8 cellular contexts compared by ENCODE assay signal in the genomic region with DNA sequence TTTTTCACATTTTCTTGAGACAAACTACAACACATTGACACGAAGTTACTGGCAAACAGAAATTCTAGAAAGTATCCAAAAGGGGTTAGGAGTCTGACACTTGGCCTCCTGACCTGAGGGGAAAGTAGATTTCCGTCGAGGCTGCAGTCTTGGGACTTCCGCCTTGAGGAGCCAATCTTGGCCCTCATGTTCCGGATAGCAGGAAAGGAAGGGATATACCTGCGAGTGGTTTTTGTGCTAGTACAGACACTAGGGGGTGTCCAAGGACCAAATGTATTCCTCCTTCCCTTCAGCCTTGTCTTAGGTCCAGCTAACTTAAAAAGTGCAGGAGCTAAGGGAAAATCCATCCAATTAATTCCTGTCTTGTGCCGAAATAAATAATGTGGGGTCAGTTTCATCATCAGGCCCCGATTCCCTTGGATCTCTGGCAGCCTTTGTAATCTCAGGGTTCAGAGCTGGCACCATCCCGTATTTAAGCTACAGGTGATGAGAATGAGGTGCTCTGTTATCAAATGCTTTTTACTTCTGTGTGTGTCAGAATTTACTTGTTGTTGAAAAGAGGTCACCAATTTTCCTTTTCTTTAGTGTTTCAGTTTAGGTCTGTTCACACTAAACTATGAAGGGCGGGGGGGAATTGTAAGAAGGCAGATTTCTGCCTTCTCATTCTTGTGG.
DNase-seq lines count a peak whose midpoint lies in the region; ATAC-seq and TF ChIP-seq lines count a peak whose summit lies in the region.

No MANE protein-coding gene starts in this region.

- POLR2A ChIA-PET in HCT116 (lab: Charles Lee) (no interaction called here), OCI-LY7 (lab: Charles Lee) (no interaction called here)

- peaks cover 4% of the 10 kb centered on the region for H3K27me3 Mint-ChIP-seq in chondrocyte (ENCODE audit: low read depth)

- no peaks in the 10 kb centered on the region for H3K9me2 ChIP-seq in HCT116 (ENCODE audit: insufficient read depth)
- no peaks in the 10 kb centered on the region for H3K9me2 ChIP-seq in OCI-LY7 (ENCODE audit: insufficient read depth, low read length)

- peaks cover 8% of the 10 kb centered on the region for H3K4me1 Mint-ChIP-seq in chondrocyte (ENCODE audit: low read depth)

- ATAC-seq in HCT116 (peak; percentile 100), lung (ENCODE audit: insufficient read depth, low FRiP score) (peak; percentile 74)

- no peak for TF ChIP-seq POLR2A in HCT116 (IDR thresholded peaks at IDR 0.05; ENCODE audit: borderline replicate concordance, extremely low read depth, insufficient read depth, insufficient read length)

- DNase-seq in A172 (ENCODE audit: low spot score) (peak; percentile 88), GM12864 (ENCODE audit: low read depth) (peak; percentile 27), HCT116 (ENCODE audit: low read depth, low spot score) (peak; percentile 77), LHCN-M2 (ENCODE audit: low read depth) (peak; percentile 75), OCI-LY7 (ENCODE audit: low spot score) (peak; percentile 43), chondrocyte (ENCODE audit: low spot score) (no peak), lung (ENCODE audit: low spot score) (peak; percentile 33), NCI-H128 (lab: John Stamatoyannopoulos, UW; ENCODE audit: unreplicated experiment) (no peak)

- TF ChIP-seq RAD21 in HCT116 (IDR thresholded peaks at IDR 0.05; ENCODE audit: low read depth): peak; percentile 88

- H3K4me1 ChIP-seq in HCT116 (ENCODE audit: control insufficient read depth in 1 of 2, insufficient read depth in 2 of 2, low read length in 2 of 2): no peaks in the 10 kb centered on the region
- H3K4me1 ChIP-seq in OCI-LY7 (ENCODE audit: insufficient read depth, low read length, poor library complexity, severe bottlenecking): no peaks in the 10 kb centered on the region
- H3K4me1 ChIP-seq in lung (ENCODE audit: control insufficient read depth in 2 of 2, insufficient read depth in 2 of 2, low read length in 2 of 2): no peaks in the 10 kb centered on the region

- intact Hi-C loops in HCT116 (cut with micrococcal nuclease) (loop anchor here (1.0 to 10.0 kb wide), 5 partner anchors 109 to 2003 kb away; no protein-coding TSS in a partner anchor), OCI-LY7 (cut with micrococcal nuclease; ENCODE audit: unreplicated experiment) (no loop called here)

- WGBS in lung, 2 donors: 23 to 25% methylated on average over 10 of the region's 10 CpGs

- H3K36me3 ChIP-seq in HCT116 (ENCODE audit: control insufficient read depth in 1 of 2, insufficient read depth in 2 of 2, low read length in 2 of 2) (no peaks in the 10 kb centered on the region), OCI-LY7 (ENCODE audit: insufficient read depth, low read length) (no peaks in the 10 kb centered on the region), lung (ENCODE audit: control insufficient read depth in 2 of 2, insufficient read depth in 2 of 2, low read length in 2 of 2) (no peaks in the 10 kb centered on the region)

- RAD21 ChIA-PET in HCT116 (lab: Charles Lee; ENCODE audit: low non-redundant PET in 1 of 2, low total read pairs in 2 of 2, uncharacterized antibody in 2 of 2, unreplicated experiment in 2 of 2): interaction anchor here (1.1 to 1.8 kb wide), 2 partner anchors 109 kb away, joined by 4 to 8 read pairs; no protein-coding TSS in a partner anchor

- H4K20me1 ChIP-seq in HCT116 (ENCODE audit: insufficient read depth) (no peaks in the 10 kb centered on the region), OCI-LY7 (ENCODE audit: insufficient read depth, low read length) (no peaks in the 10 kb centered on the region)

- no peak overlapping the region for H3K27ac Mint-ChIP-seq in chondrocyte (ENCODE audit: unreplicated experiment)

- H3K36me3 Mint-ChIP-seq in chondrocyte (ENCODE audit: low read depth): no peaks in the 10 kb centered on the region

- H3K27me3 ChIP-seq in HCT116 (ENCODE audit: insufficient read depth, low read length) (no peaks in the 10 kb centered on the region), lung (ENCODE audit: control insufficient read depth, insufficient read depth) (no peaks in the 10 kb centered on the region)

- BruUV-seq in HCT116 (replicated peaks; lab: Mats Ljungman, UMichigan) (no TSS peak), OCI-LY7 (replicated peaks; lab: Mats Ljungman, UMichigan) (no TSS peak)

- H3K27ac ChIP-seq in HCT116 (ENCODE audit: low read depth, low read length): no peak overlapping the region
- H3K27ac ChIP-seq in OCI-LY7 (ENCODE audit: low read depth, low read length, poor library complexity, severe bottlenecking): no peak overlapping the region
- H3K27ac ChIP-seq in lung (ENCODE audit: low read depth in 1 of 2, low read length in 1 of 2): no peak overlapping the region

- H3K79me2 ChIP-seq in HCT116 (ENCODE audit: insufficient read depth, low read length) (no peaks in the 10 kb centered on the region), OCI-LY7 (ENCODE audit: insufficient read depth, low read depth, low read length) (no peaks in the 10 kb centered on the region)

- peak overlapping the region; percentile 34 for H3K4me3 Mint-ChIP-seq in chondrocyte (ENCODE audit: unreplicated experiment)

- H3K9me3 ChIP-seq in HCT116 (ENCODE audit: control insufficient read depth in 1 of 2, insufficient read depth in 1 of 2, low read depth in 1 of 2, low read length in 2 of 2): no peaks in the 10 kb centered on the region
- no peaks in the 10 kb centered on the region for H3K9me3 ChIP-seq in OCI-LY7 (ENCODE audit: low read length)
- no peaks in the 10 kb centered on the region for H3K9me3 ChIP-seq in lung (ENCODE audit: control insufficient read depth in 2 of 2, insufficient read depth in 1 of 2, low read length in 1 of 2)

- H3K4me3 ChIP-seq in GM12864 (ENCODE audit: low read depth, low read length) (no peak overlapping the region), HCT116 (replicated peaks in 1 of 2; ENCODE audit: low read depth in 1 of 2, low read length in 2 of 2) (no peak overlapping the region), OCI-LY7 (ENCODE audit: low read depth, low read length, poor library complexity, severe bottlenecking) (no peak overlapping the region), lung (no peak overlapping the region)

- H3K9ac ChIP-seq in HCT116 (ENCODE audit: low read length): no peak overlapping the region

- CTCF ChIA-PET in HCT116 (lab: Charles Lee): interaction anchor here (0.6 to 1.6 kb wide), 13 partner anchors 8 to 811 kb away, joined by 3 to 28 read pairs (median 3); no protein-coding TSS in a partner anchor
- CTCF ChIA-PET in OCI-LY7 (lab: Charles Lee; ENCODE audit: unreplicated experiment): no interaction called here

- H3K4me2 ChIP-seq in HCT116 (ENCODE audit: low read length) (no peak overlapping the region; the same call in 1 of the 2 replicates), OCI-LY7 (ENCODE audit: low read length) (no peak overlapping the region)

- TF ChIP-seq CTCF in GM12864 (IDR thresholded peaks at IDR 0.05; ENCODE audit: low read depth, low read length, missing control alignments): peak; percentile 74
- TF ChIP-seq CTCF in HCT116 (IDR thresholded peaks at IDR 0.05 in 2 of 3, conservative IDR thresholded peaks at IDR 0.05 in 1 of 3; ENCODE audit: borderline replicate concordance in 1 of 3, insufficient read depth in 1 of 3, low read depth in 2 of 3, low read length in 2 of 3): peak; percentile 70 to 78 (median 77)
- TF ChIP-seq CTCF in OCI-LY7 (conservative IDR thresholded peaks at IDR 0.05; ENCODE audit: low read length): peak; percentile 75
- TF ChIP-seq CTCF in chondrocyte (IDR thresholded peaks at IDR 0.05): peak; percentile 89
- peak; percentile 39 for TF ChIP-seq CTCF in lung (IDR thresholded peaks at IDR 0.05; ENCODE audit: control extremely low read depth, extremely low read depth)

- H2AFZ ChIP-seq in HCT116 (ENCODE audit: low read depth, low read length, poor library complexity, severe bottlenecking): peak overlapping the region; percentile 95
- H2AFZ ChIP-seq in OCI-LY7 (ENCODE audit: low read length): peak overlapping the region; percentile 19; the same call in 1 of the 2 replicates

- H3K9me3 Mint-ChIP-seq in chondrocyte (ENCODE audit: low read depth): no peaks in the 10 kb centered on the region

TF ChIP-seq in HCT116, 20 proteins besides CTCF, POLR2A, EP300 and RAD21 (continues in another document):
- TF ChIP-seq ZNF274 (IDR thresholded peaks at IDR 0.05; ENCODE audit: low read depth, low read length) (no peak), TCF7L2 (IDR thresholded peaks at IDR 0.05; ENCODE audit: borderline replicate concordance, extremely low read depth, insufficient read depth, insufficient read length) (no peak), ATF3 (IDR thresholded peaks at IDR 0.05) (no peak), YY1 (IDR thresholded peaks at IDR 0.05; ENCODE audit: extremely low read depth, insufficient replicate concordance, low read depth, low read length) (no peak), EZH2 (IDR thresholded peaks at IDR 0.05) (no peak), FOSL1 (IDR thresholded peaks at IDR 0.05; ENCODE audit: low read depth) (no peak), JUND (IDR thresholded peaks at IDR 0.05) (no peak), CBX3 (IDR thresholded peaks at IDR 0.05; ENCODE audit: low read depth) (peak; percentile 44; the same call in 1 of the 2 replicates), ZFX (IDR thresholded peaks at IDR 0.05) (no peak), EGR1 (IDR thresholded peaks at IDR 0.05; ENCODE audit: low read depth) (no peak), EZH2phosphoT487 (IDR thresholded peaks at IDR 0.05; ENCODE audit: borderline replicate concordance) (no peak), POLR2AphosphoS5 (IDR thresholded peaks at IDR 0.05; ENCODE audit: low read depth, low read length) (no peak)
- TF ChIP-seq, protein P1, sequence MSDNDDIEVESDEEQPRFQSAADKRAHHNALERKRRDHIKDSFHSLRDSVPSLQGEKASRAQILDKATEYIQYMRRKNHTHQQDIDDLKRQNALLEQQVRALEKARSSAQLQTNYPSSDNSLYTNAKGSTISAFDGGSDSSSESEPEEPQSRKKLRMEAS (IDR thresholded peaks at IDR 0.05): peak; percentile 77

Comparison
In these comparisons a context has a peak if more than half of its experiments do, and no peak if none do; other contexts are left out.
1. DNase-seq: peak in A172 (single experiment), GM12864 (single experiment), HCT116 (single experiment), LHCN-M2 (single experiment), OCI-LY7 (single experiment) and lung (single experiment); none in chondrocyte (single experiment) and NCI-H128 (single experiment).
2. CTCF ChIP-seq: peak in every context shown above with its lines; median percentile 89 in chondrocyte; 77 in HCT116; 75 in OCI-LY7; 74 in GM12864; 39 in lung.